1 cellular context compared by ENCODE assay signal in genomic region chr19:12648088-12648487, GRCh38.
TF ChIP-seq lines count a peak whose summit lies in the region.

No MANE protein-coding gene starts in this region.

TF ChIP-seq in GM23338, 12 proteins besides CTCF, POLR2A, EP300 and RAD21 (continued from another document):
- TF ChIP-seq ETS1 (IDR thresholded peaks at IDR 0.05) (no peak), REST (IDR thresholded peaks at IDR 0.05; ENCODE audit: unreplicated experiment) (no peak), JUNB (IDR thresholded peaks at IDR 0.05; ENCODE audit: unreplicated experiment) (no peak), NANOG (IDR thresholded peaks at IDR 0.05; ENCODE audit: borderline replicate concordance) (no peak), ZNF462 (CRISPR knock-in tag; IDR thresholded peaks at IDR 0.05) (no peak), ZNF331 (CRISPR knock-in tag; IDR thresholded peaks at IDR 0.05; ENCODE audit: low read depth) (no peak), EZH2 (IDR thresholded peaks at IDR 0.05; ENCODE audit: low read depth, unreplicated experiment) (no peak)
